ENCODE assay signal across 22 cellular contexts in the genomic region with DNA sequence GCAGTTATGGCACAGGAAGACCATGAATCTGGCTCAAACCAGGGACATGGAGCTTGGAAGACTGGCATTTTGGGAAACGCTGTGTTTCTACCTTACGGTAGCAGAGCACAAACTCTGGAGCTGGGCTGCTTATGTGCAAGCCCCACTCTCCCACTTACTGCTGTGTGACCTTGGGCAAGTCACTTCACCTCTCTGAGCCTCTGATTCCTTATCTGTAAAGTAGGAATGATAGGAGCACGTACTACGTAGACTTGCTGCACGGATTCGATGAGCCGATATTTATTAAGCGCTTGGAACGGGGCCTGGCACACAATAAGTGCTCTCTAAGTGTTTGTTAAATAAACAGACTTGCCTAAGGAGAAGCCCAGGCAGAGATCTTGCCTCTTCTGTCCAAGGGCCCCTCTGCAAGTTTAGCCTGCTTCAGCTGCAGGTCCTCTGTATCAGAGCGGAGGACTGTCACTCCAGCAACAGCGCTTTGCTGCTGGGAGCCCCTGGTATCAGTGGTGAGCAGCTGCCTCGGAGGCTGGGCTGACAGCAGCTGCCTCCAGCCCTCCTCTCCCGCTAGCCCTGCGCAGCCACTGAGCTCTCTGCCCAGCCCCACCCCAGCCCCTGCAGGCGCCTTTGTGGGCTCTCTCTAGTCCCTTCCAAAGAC.
A peak's percentile ranks its signal among the peaks of the same experiment; 100 is the strongest.
DNase-seq lines count a peak whose midpoint lies in the region; ATAC-seq and TF ChIP-seq lines count a peak whose summit lies in the region.
"Had no signal": no experiment of that assay in that cellular context is flagged by ENCODE, and none has a peak within 500 bp of the region (broad histone marks: within the 10 kb centered on the region; RNA-seq: fewer than 3 reads in every experiment).

No MANE protein-coding gene starts in this region.

- peaks cover 21 to 75% of the 10 kb centered on the region in 2 donors for H3K4me1 ChIP-seq in ascending aorta
- peaks cover 0 to 4% of the 10 kb centered on the region in 2 donors for H3K4me1 ChIP-seq in left lung
- H3K4me1 ChIP-seq: gastrocnemius medialis had no signal

- H3K27ac ChIP-seq in ascending aorta, result peak overlapping the region; percentile 87 to 98
- H3K27ac ChIP-seq in left lung, result no peak overlapping the region
- H3K27ac ChIP-seq: gastrocnemius medialis, ovary, SK-N-MC, skin epidermis, suprapubic skin had no signal

- H3K9me3 ChIP-seq in ascending aorta (no peaks in the 10 kb centered on the region), left lung (no peaks in the 10 kb centered on the region)
- H3K9me3 ChIP-seq: gastrocnemius medialis, ovary, suprapubic skin had no signal

- TF ChIP-seq CTCF in ascending aorta (IDR thresholded peaks at IDR 0.05), result no peak
- TF ChIP-seq CTCF in left lung (IDR thresholded peaks at IDR 0.05), result no peak

- intact Hi-C loops in left ventricle myocardium superior (cut with micrococcal nuclease) (no loop called here), left cardiac atrium (cut with DNase I) (no loop called here), ascending aorta (cut with DNase I) (loop anchor here (5.0 kb wide), 1 partner anchor 34 kb away; no protein-coding TSS in a partner anchor), left lung (cut with DNase I) (no loop called here)

- ATAC-seq in left ventricle myocardium superior (no peak), left cardiac atrium (no peak), left lung (peak; percentile 74), HG03520 (IDR thresholded peaks at IDR 0.05; ENCODE audit: unreplicated experiment) (no peak)
- ATAC-seq: activated T-cell treated with anti-CD3 and anti-CD28 coated beads, Interleukin-2, amount 50 U/mL, for 72 hours; CD8-positive, alpha-beta T cell; gastrocnemius medialis had no signal

- no peak overlapping the region for H3K4me3 ChIP-seq in ascending aorta
- no peak overlapping the region for H3K4me3 ChIP-seq in left lung
- H3K4me3 ChIP-seq: gastrocnemius medialis, ovary, SK-N-MC, skin epidermis, suprapubic skin had no signal

- peak; percentile 15 for DNase-seq in left ventricle myocardium superior
- DNase-seq in left cardiac atrium, result no peak
- no peak for DNase-seq in ascending aorta (ENCODE audit: low spot score in 2 of 2)
- DNase-seq in left lung, result no peak
- no peak for DNase-seq in NCI-H2171 (lab: John Stamatoyannopoulos, UW)
- no peak for DNase-seq in activated T-cell treated with anti-CD3 and anti-CD28 coated beads, Interleukin-2, amount 50 U/mL, for 1 hour
- no peak for DNase-seq in NCI-H2196 (lab: John Stamatoyannopoulos, UW; ENCODE audit: unreplicated experiment)
- DNase-seq: activated CD4-positive, alpha-beta T cell treated with anti-CD3 and anti-CD28 coated beads, Interleukin-2, amount 50 U/mL, for 48 hours; activated naive CD4-positive, alpha-beta T cell treated with Interleukin-2 at 50 U/mL for 16 hours; activated T-cell treated with anti-CD3 and anti-CD28 coated beads, Interleukin-2, amount 50 U/mL, for 72 hours; CD8-positive, alpha-beta T cell; EL; gastrocnemius medialis; GOT3; NCI-H510A treated with DMSO at 0.1 percent for 48 hours; nephron progenitor cell; ovary; stimulated activated naive CD4-positive, alpha-beta T cell treated with Interleukin-2 at 50 U/mL for 16 hours had no signal

- H3K36me3 ChIP-seq in ascending aorta, result no peaks in the 10 kb centered on the region
- no peaks in the 10 kb centered on the region for H3K36me3 ChIP-seq in left lung
- H3K36me3 ChIP-seq: gastrocnemius medialis, ovary, suprapubic skin had no signal

- H3K27me3 ChIP-seq in ascending aorta, result no peaks in the 10 kb centered on the region
- H3K27me3 ChIP-seq in left lung, result peaks cover 28 to 77% of the 10 kb centered on the region in 2 donors
- H3K27me3 ChIP-seq: ovary had no signal

Comparison
In these comparisons a context has a peak if more than half of its experiments do, and no peak if none do; other contexts are left out.
1. H3K27ac ChIP-seq: peak in ascending aorta (2 of 2); none in left lung (0 of 2).